In genomic region chr10:3516626-3517255, GRCh38 we compare ENCODE assay signal across 24 cellular contexts.
DNase-seq lines count a peak whose midpoint lies in the region; ATAC-seq and TF ChIP-seq lines count a peak whose summit lies in the region.
"Had no signal": no experiment of that assay in that cellular context is flagged by ENCODE, and none has a peak within 500 bp of the region (broad histone marks: within the 10 kb centered on the region; RNA-seq: fewer than 3 reads in every experiment).

No MANE protein-coding gene starts in this region.

- peaks cover 7% of the 10 kb centered on the region for H3K4me1 Mint-ChIP-seq in activated naive CD4-positive, alpha-beta T cell treated with anti-CD3 and anti-CD28 coated beads for 36 hours (ENCODE audit: low read depth)
- H3K4me1 Mint-ChIP-seq in HFFc6 (ENCODE audit: low read depth) (peaks cover 15% of the 10 kb centered on the region), neural progenitor cell (peaks cover 29% of the 10 kb centered on the region)
- H3K4me1 Mint-ChIP-seq: CD14-positive monocyte, IgD-negative memory B cell had no signal

- H3K4me3 ChIP-seq in choroid plexus epithelial cell (ENCODE audit: low read depth, low read length) = peak overlapping the region; percentile 29
- H3K4me3 ChIP-seq in neural progenitor cell = no peak overlapping the region
- H3K4me3 ChIP-seq: coronary artery, heart right ventricle, left ventricle myocardium inferior, MG63, SJCRH30, uterus had no signal

- no peak overlapping the region for H3K4me3 Mint-ChIP-seq in activated naive CD4-positive, alpha-beta T cell treated with anti-CD3 and anti-CD28 coated beads for 36 hours
- H3K4me3 Mint-ChIP-seq in HFFc6 (peak overlapping the region; percentile 57), neural progenitor cell (no peak overlapping the region)
- H3K4me3 Mint-ChIP-seq: activated CD8-positive, alpha-beta T cell treated with anti-CD3 and anti-CD28 coated beads, Interleukin-2, amount 10 ng/mL, durations not matched to agents 7 days and 5 days; activated naive CD8-positive, alpha-beta T cell; CD14-positive monocyte; H9; IgD-negative memory B cell had no signal

- no peaks in the 10 kb centered on the region for H4K20me1 ChIP-seq in neural progenitor cell (ENCODE audit: low read depth)

- H3K9me3 Mint-ChIP-seq in activated naive CD4-positive, alpha-beta T cell treated with anti-CD3 and anti-CD28 coated beads for 36 hours = peaks cover 2% of the 10 kb centered on the region
- H3K9me3 Mint-ChIP-seq in HFFc6 (no peaks in the 10 kb centered on the region), neural progenitor cell (peaks cover 35% of the 10 kb centered on the region)

- peaks cover 3% of the 10 kb centered on the region for H3K27me3 Mint-ChIP-seq in activated naive CD4-positive, alpha-beta T cell treated with anti-CD3 and anti-CD28 coated beads for 36 hours (ENCODE audit: low read depth)
- H3K27me3 Mint-ChIP-seq in HFFc6 (ENCODE audit: insufficient read depth) (peaks cover 2% of the 10 kb centered on the region; the same call in 1 of the 2 replicates), neural progenitor cell (ENCODE audit: insufficient read depth, low read depth) (peaks cover 21% of the 10 kb centered on the region)
- H3K27me3 Mint-ChIP-seq: progenitor cell of endocrine pancreas had no signal

- CTCF ChIA-PET in activated naive CD4-positive, alpha-beta T cell treated with anti-CD3 and anti-CD28 coated beads for 36 hours (lab: Charles Lee) = no interaction called here

- no peak for ATAC-seq in HG03280 (IDR thresholded peaks at IDR 0.05; ENCODE audit: unreplicated experiment)
- ATAC-seq: activated CD8-positive, alpha-beta T cell treated with anti-CD3 and anti-CD28 coated beads, Interleukin-2, amount 10 ng/mL, durations not matched to agents 7 days and 5 days; naive thymus-derived CD4-positive, alpha-beta T cell had no signal

- no peak overlapping the region for H3K27ac Mint-ChIP-seq in activated naive CD4-positive, alpha-beta T cell treated with anti-CD3 and anti-CD28 coated beads for 36 hours
- H3K27ac Mint-ChIP-seq in HFFc6 = no peak overlapping the region; the same call in 1 of the 2 replicates
- H3K27ac Mint-ChIP-seq in neural progenitor cell = peak overlapping the region; percentile 86
- H3K27ac Mint-ChIP-seq: activated CD8-positive, alpha-beta T cell treated with anti-CD3 and anti-CD28 coated beads, Interleukin-2, amount 10 ng/mL, durations not matched to agents 7 days and 5 days; activated naive CD8-positive, alpha-beta T cell; CD14-positive monocyte; H9; progenitor cell of endocrine pancreas had no signal

- H2AFZ ChIP-seq in neural progenitor cell (replicated peaks) = no peak overlapping the region

- no peaks in the 10 kb centered on the region for H3K9me3 ChIP-seq in neural progenitor cell (ENCODE audit: low read depth)
- H3K9me3 ChIP-seq: heart right ventricle, left ventricle myocardium inferior, MG63, SJCRH30, uterus had no signal

- H3F3A ChIP-seq in neural progenitor cell (ENCODE audit: low read depth) = peaks cover 11% of the 10 kb centered on the region

- H3K4me2 ChIP-seq in neural progenitor cell = no peak overlapping the region

- no peaks in the 10 kb centered on the region for H3K27me3 ChIP-seq in neural progenitor cell
- H3K27me3 ChIP-seq: brain microvascular endothelial cell, heart right ventricle, MG63, SJCRH30, uterus had no signal

- peaks cover 11% of the 10 kb centered on the region for H3K4me1 ChIP-seq in neural progenitor cell
- H3K4me1 ChIP-seq: SJCRH30, uterus had no signal

- H3K36me3 Mint-ChIP-seq in activated naive CD4-positive, alpha-beta T cell treated with anti-CD3 and anti-CD28 coated beads for 36 hours (ENCODE audit: low read depth) = no peaks in the 10 kb centered on the region
- no peaks in the 10 kb centered on the region for H3K36me3 Mint-ChIP-seq in HFFc6 (ENCODE audit: low read depth)
- H3K36me3 Mint-ChIP-seq in neural progenitor cell = no peaks in the 10 kb centered on the region
- H3K36me3 Mint-ChIP-seq: activated naive CD8-positive, alpha-beta T cell; CD14-positive monocyte; IgD-negative memory B cell had no signal

- no peaks in the 10 kb centered on the region for H3K79me2 ChIP-seq in neural progenitor cell (ENCODE audit: low read depth)

- intact Hi-C loops in activated naive CD4-positive, alpha-beta T cell treated with anti-CD3 and anti-CD28 coated beads for 36 hours (cut with micrococcal nuclease) = no loop called here

- TF ChIP-seq CTCF in HFFc6 (IDR thresholded peaks at IDR 0.05) (no peak), choroid plexus epithelial cell (conservative IDR thresholded peaks at IDR 0.05; ENCODE audit: low read depth, low read length) (no peak), neural progenitor cell (IDR thresholded peaks at IDR 0.05) (no peak)

- H3K27ac ChIP-seq in neural progenitor cell = no peak overlapping the region
- H3K27ac ChIP-seq: brain microvascular endothelial cell, coronary artery, left ventricle myocardium inferior, SJCRH30, uterus had no signal

- no peaks in the 10 kb centered on the region for H3K36me3 ChIP-seq in neural progenitor cell
- H3K36me3 ChIP-seq: brain microvascular endothelial cell, heart right ventricle, left ventricle myocardium inferior, MG63, SJCRH30, uterus had no signal

- H3K9ac ChIP-seq in neural progenitor cell = no peak overlapping the region

- DNase-seq in activated naive CD4-positive, alpha-beta T cell treated with anti-CD3 and anti-CD28 coated beads for 36 hours = peak; percentile 49
- DNase-seq in activated naive CD4-positive, alpha-beta T cell (lab: John Stamatoyannopoulos, UW) = no peak
- no peak for DNase-seq in HFFc6
- peak; percentile 67 for DNase-seq in choroid plexus epithelial cell (ENCODE audit: low read depth)
- no peak for DNase-seq in neural progenitor cell (ENCODE audit: low spot score)
- DNase-seq in NCI-H146 (lab: John Stamatoyannopoulos, UW) = no peak
- no peak for DNase-seq in stimulated activated CD4-positive, alpha-beta T cell treated with anti-CD3 and anti-CD28 coated beads, Interleukin-15, amount 100 ng/mL, for 24 hours
- DNase-seq: activated CD8-positive, alpha-beta T cell treated with anti-CD3 and anti-CD28 coated beads, Interleukin-2, amount 10 ng/mL, durations not matched to agents 7 days and 5 days; brain microvascular endothelial cell; H9; heart right ventricle; left ventricle myocardium inferior; MG63; naive thymus-derived CD4-positive, alpha-beta T cell; NCI-H1417 treated with DMSO at 0.1 percent for 48 hours; NCI-H510A treated with DMSO at 0.1 percent for 48 hours; SJCRH30; uterus had no signal

Comparison
In these comparisons a context has a peak if more than half of its experiments do, and no peak if none do; other contexts are left out.
1. DNase-seq: peak in activated naive CD4-positive, alpha-beta T cell treated with anti-CD3 and anti-CD28 coated beads for 36 hours (single experiment) and choroid plexus epithelial cell (single experiment); none in activated naive CD4-positive, alpha-beta T cell (0 of 4), HFFc6 (single experiment), neural progenitor cell (single experiment), NCI-H146 (single experiment) and stimulated activated CD4-positive, alpha-beta T cell treated with anti-CD3 and anti-CD28 coated beads, Interleukin-15, amount 100 ng/mL, for 24 hours (single experiment).